Comparison of ENCODE assay signal across 9 cellular contexts in genomic region chr10:97494863-97495506, GRCh38. TPM values are rescaled to one million over a fixed set of nuclear protein-coding genes. Genes with fewer than 3 reads are reported as not detected.
A peak's percentile ranks its signal among the peaks of the same experiment; 100 is the strongest.
DNase-seq lines count a peak whose midpoint lies in the region; ATAC-seq, FAIRE-seq and TF ChIP-seq lines count a peak whose summit lies in the region.
"Had no signal": no experiment of that assay in that cellular context is flagged by ENCODE, and none has a peak within 500 bp of the region (broad histone marks: within the 10 kb centered on the region; RNA-seq: fewer than 3 reads in every experiment).

No MANE protein-coding gene starts in this region.

- DNase-seq in NCI-H510A (lab: John Stamatoyannopoulos, UW) (peak; percentile 44), bronchial epithelial cell (ENCODE audit: low read depth) (peak; percentile 48), pons (ENCODE audit: low spot score) (peak; percentile 43), H4 (ENCODE audit: low spot score) (no peak), NCI-H187 (lab: John Stamatoyannopoulos, UW) (no peak)
- DNase-seq: MM.1S had no signal

- TF ChIP-seq CTCF in bronchial epithelial cell (IDR thresholded peaks at IDR 0.05; ENCODE audit: insufficient read depth, low read length, severe bottlenecking), result no peak

- no peak for ATAC-seq in GM21786 (IDR thresholded peaks at IDR 0.05; ENCODE audit: unreplicated experiment)

- H3K4me3 ChIP-seq in bronchial epithelial cell (ENCODE audit: low read depth, low read length), result no peak overlapping the region

- H3K27me3 ChIP-seq in bronchial epithelial cell (ENCODE audit: control insufficient read depth, insufficient read depth, low read length), result no peaks in the 10 kb centered on the region

- peak; percentile 7 for FAIRE-seq in bronchial epithelial cell (lab: Jason Lieb, UNC)
- FAIRE-seq: GM19239, urothelium cell line had no signal

- peaks cover 3% of the 10 kb centered on the region for H3K36me3 ChIP-seq in bronchial epithelial cell (ENCODE audit: control insufficient read depth, insufficient read depth, low read length)

RNA-seq across cellular contexts. Expression of gene MMS19, which starts 3.2 kb away (rescaled TPM):
- 23.2 and 38.2 TPM in 2 replicates for total RNA-seq in bronchial epithelial cell
- 94.0 and 107 TPM in 2 replicates for total RNA-seq in H4 (2014; rRNA removed; shearing (Covaris generic))

RNA-seq across cellular contexts. Expression of gene UBTD1, which starts 3.7 kb away (rescaled TPM):
- 11.1 and 12.4 TPM in 2 replicates for total RNA-seq in bronchial epithelial cell
- 9.6 and 10.6 TPM in 2 replicates for total RNA-seq in H4 (2014; rRNA removed; shearing (Covaris generic))

RNA-seq across cellular contexts. Expression of gene ZDHHC16, which starts 49.0 kb away (rescaled TPM):
- total RNA-seq in bronchial epithelial cell, result 31.9 and 37.6 TPM in 2 replicates
- total RNA-seq in H4 (2014; rRNA removed; shearing (Covaris generic)), result 38.5 and 49.4 TPM in 2 replicates

RNA-seq across cellular contexts. Expression of gene EXOSC1, which starts 49.2 kb away (rescaled TPM):
- total RNA-seq in bronchial epithelial cell, result 30.9 and 34.2 TPM in 2 replicates
- total RNA-seq in H4 (2014; rRNA removed; shearing (Covaris generic)), result 75.0 and 87.7 TPM in 2 replicates

Comparison
In these comparisons a context has a peak if more than half of its experiments do, and no peak if none do; other contexts are left out.
1. DNase-seq: peak in NCI-H510A (single experiment), bronchial epithelial cell (single experiment) and pons (single experiment); none in H4 (single experiment) and NCI-H187 (0 of 2).